Comparison of ENCODE assay signal across 13 cellular contexts in the genomic region with DNA sequence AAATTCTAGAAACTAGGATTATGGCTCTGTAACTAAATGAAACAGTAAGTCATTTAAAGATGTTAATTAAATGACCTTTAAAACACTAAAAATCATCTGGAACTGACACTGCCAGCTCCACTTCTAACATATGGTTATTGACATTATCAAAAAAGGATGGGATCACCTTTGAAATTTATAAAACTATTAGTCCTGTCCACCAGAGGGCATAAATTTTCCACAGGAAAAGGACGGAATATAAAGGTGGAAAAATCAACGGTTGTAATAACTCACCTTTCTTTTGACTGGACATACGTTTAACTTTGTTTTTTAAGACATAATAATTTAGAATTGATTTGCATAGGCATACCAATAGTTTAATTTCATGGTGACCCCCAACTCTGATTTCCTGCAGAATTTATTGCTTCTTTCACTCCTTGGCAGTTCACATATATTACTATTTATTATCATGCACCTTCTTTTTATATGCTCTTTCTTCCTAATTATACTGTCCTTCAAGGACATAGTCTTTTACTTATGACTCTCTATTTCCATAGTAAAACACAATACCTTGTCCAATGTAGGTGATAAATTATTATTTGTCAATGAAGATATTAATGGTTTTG.
DNase-seq lines count a peak whose midpoint lies in the region; ATAC-seq, FAIRE-seq and TF ChIP-seq lines count a peak whose summit lies in the region.
"Had no signal": no experiment of that assay in that cellular context is flagged by ENCODE, and none has a peak within 500 bp of the region (broad histone marks: within the 10 kb centered on the region; RNA-seq: fewer than 3 reads in every experiment).

No MANE protein-coding gene starts in this region.

- no peaks in the 10 kb centered on the region for H3K36me3 Mint-ChIP-seq in activated naive CD4-positive, alpha-beta T cell treated with anti-CD3 and anti-CD28 coated beads, Interleukin-2, amount 10 ng/mL, durations not matched to agents 7 days and 5 days

- no peak overlapping the region for H3K27ac Mint-ChIP-seq in activated naive CD4-positive, alpha-beta T cell treated with anti-CD3 and anti-CD28 coated beads, Interleukin-2, amount 10 ng/mL, durations not matched to agents 7 days and 5 days
- H3K27ac Mint-ChIP-seq: activated CD8-positive, alpha-beta T cell treated with anti-CD3 and anti-CD28 coated beads, Interleukin-2, amount 10 ng/mL, durations not matched to agents 7 days and 5 days; T-helper 17 cell had no signal

- DNase-seq in NCI-H510A treated with DMSO at 0.1 percent for 48 hours (lab: John Stamatoyannopoulos, UW) (peak; percentile 10), NCI-H510A (lab: John Stamatoyannopoulos, UW) (no peak), RCC 7860 (ENCODE audit: low spot score) (no peak), epithelial cell of proximal tubule (ENCODE audit: low read depth) (no peak), retinal pigment epithelial cell (ENCODE audit: low read depth) (no peak), SKM-1 treated with dmso at 0.1 percent for 144 hours (lab: John Stamatoyannopoulos, UW; ENCODE audit: unreplicated experiment) (no peak)
- no peak for DNase-seq in activated naive CD4-positive, alpha-beta T cell treated with anti-CD3 and anti-CD28 coated beads, Interleukin-2, amount 10 ng/mL, durations not matched to agents 7 days and 5 days
- DNase-seq: activated CD8-positive, alpha-beta T cell treated with anti-CD3 and anti-CD28 coated beads, Interleukin-2, amount 10 ng/mL, durations not matched to agents 7 days and 5 days; kidney glomerular epithelial cell; NCI-H1092; T-helper 17 cell had no signal

- TF ChIP-seq CTCF in epithelial cell of proximal tubule (conservative IDR thresholded peaks at IDR 0.05; ENCODE audit: low read depth, low read length) (peak; percentile 58), retinal pigment epithelial cell (conservative IDR thresholded peaks at IDR 0.05; ENCODE audit: low read depth, low read length) (peak; percentile 48)

- no peak for ATAC-seq in HG03354 (IDR thresholded peaks at IDR 0.05; ENCODE audit: poor library complexity, severe bottlenecking, unreplicated experiment)
- ATAC-seq: activated CD8-positive, alpha-beta T cell treated with anti-CD3 and anti-CD28 coated beads, Interleukin-2, amount 10 ng/mL, durations not matched to agents 7 days and 5 days; T-helper 17 cell had no signal

- no peak overlapping the region for H3K4me3 Mint-ChIP-seq in activated naive CD4-positive, alpha-beta T cell treated with anti-CD3 and anti-CD28 coated beads, Interleukin-2, amount 10 ng/mL, durations not matched to agents 7 days and 5 days
- H3K4me3 Mint-ChIP-seq: activated CD8-positive, alpha-beta T cell treated with anti-CD3 and anti-CD28 coated beads, Interleukin-2, amount 10 ng/mL, durations not matched to agents 7 days and 5 days; T-helper 17 cell had no signal

- FAIRE-seq in RCC 7860 (lab: Jason Lieb, UNC): peak; percentile 33

- CTCF ChIA-PET in activated naive CD4-positive, alpha-beta T cell treated with anti-CD3 and anti-CD28 coated beads, Interleukin-2, amount 10 ng/mL, durations not matched to agents 7 days and 5 days (lab: Charles Lee): no interaction called here

- H3K4me1 Mint-ChIP-seq in activated naive CD4-positive, alpha-beta T cell treated with anti-CD3 and anti-CD28 coated beads, Interleukin-2, amount 10 ng/mL, durations not matched to agents 7 days and 5 days: no peaks in the 10 kb centered on the region
- H3K4me1 Mint-ChIP-seq: T-helper 17 cell had no signal

- H3K27me3 Mint-ChIP-seq in activated naive CD4-positive, alpha-beta T cell treated with anti-CD3 and anti-CD28 coated beads, Interleukin-2, amount 10 ng/mL, durations not matched to agents 7 days and 5 days: no peaks in the 10 kb centered on the region
- H3K27me3 Mint-ChIP-seq: T-helper 17 cell had no signal

- no peaks in the 10 kb centered on the region for H3K9me3 Mint-ChIP-seq in activated naive CD4-positive, alpha-beta T cell treated with anti-CD3 and anti-CD28 coated beads, Interleukin-2, amount 10 ng/mL, durations not matched to agents 7 days and 5 days

- H3K4me3 ChIP-seq in epithelial cell of proximal tubule (ENCODE audit: low read depth, low read length): no peak overlapping the region
- H3K4me3 ChIP-seq in retinal pigment epithelial cell (ENCODE audit: low read length): no peak overlapping the region
- H3K4me3 ChIP-seq: coronary artery had no signal
